8 cellular contexts compared by ENCODE assay signal in genomic region chr19:10105241-10106099, GRCh38. TPM values are rescaled to one million over a fixed set of nuclear protein-coding genes. Genes with fewer than 3 reads are reported as not detected.
DNase-seq lines count a peak whose midpoint lies in the region; ATAC-seq and TF ChIP-seq lines count a peak whose summit lies in the region.

No MANE protein-coding gene starts in this region.

- TF ChIP-seq CTCF in Caco-2 (IDR thresholded peaks at IDR 0.05; ENCODE audit: insufficient read depth in 1 of 2, low read depth in 1 of 2, low read length in 1 of 2, severe bottlenecking in 1 of 2, unreplicated experiment in 1 of 2) (no peak), coronary artery (IDR thresholded peaks at IDR 0.05) (no peak)

- H3K36me3 Mint-ChIP-seq in Caco-2 (ENCODE audit: insufficient read depth, unreplicated experiment), result peaks cover 47% of the 10 kb centered on the region

- peak overlapping the region; percentile 85 for H3K27ac Mint-ChIP-seq in Caco-2 (ENCODE audit: unreplicated experiment)

- ATAC-seq in HG02840 (IDR thresholded peaks at IDR 0.05; ENCODE audit: low FRiP score, unreplicated experiment), result peak; percentile 26

- no peaks in the 10 kb centered on the region for H3K27me3 Mint-ChIP-seq in Caco-2 (ENCODE audit: insufficient read depth, unreplicated experiment)

- H3K36me3 ChIP-seq in Caco-2 (ENCODE audit: control insufficient read depth, insufficient read depth, low read length) (peaks cover 2% of the 10 kb centered on the region; the same call in 1 of the 2 replicates), skeletal muscle satellite cell (ENCODE audit: insufficient read depth, low read length) (peaks cover 30% of the 10 kb centered on the region)

- BruUV-seq in Caco-2 (replicated peaks; lab: Mats Ljungman, UMichigan), result no TSS peak

- H3K27ac ChIP-seq in coronary artery, result peak overlapping the region in 1 of 2 donors; percentile 71

- no peaks in the 10 kb centered on the region; the same call in 1 of the 2 replicates for H3K4me1 ChIP-seq in Caco-2
- peaks cover 13% of the 10 kb centered on the region for H3K4me1 ChIP-seq in skeletal muscle satellite cell (ENCODE audit: control insufficient read depth, insufficient read depth, low read length)

- peak overlapping the region; percentile 63 for H3K4me2 ChIP-seq in skeletal muscle satellite cell (ENCODE audit: low read length)

- intact Hi-C loops in Caco-2 (cut with micrococcal nuclease; ENCODE audit: unreplicated experiment), result loop anchor here (1.0 kb wide), 1 partner anchor 9 kb away; no protein-coding TSS in a partner anchor

- no peaks in the 10 kb centered on the region for H3K9me3 Mint-ChIP-seq in Caco-2 (ENCODE audit: unreplicated experiment)

- no peak overlapping the region for H3K9ac ChIP-seq in skeletal muscle satellite cell (ENCODE audit: low read depth, low read length)

- H3K4me3 ChIP-seq in Caco-2 (ENCODE audit: low read depth, low read length), result peak overlapping the region; percentile 14; the same call in 1 of the 2 replicates
- peak overlapping the region; percentile 81 for H3K4me3 ChIP-seq in coronary artery
- peak overlapping the region; percentile 60 for H3K4me3 ChIP-seq in skeletal muscle satellite cell (ENCODE audit: low read length)

- H3K9me3 ChIP-seq in Caco-2 (no peaks in the 10 kb centered on the region), skeletal muscle satellite cell (replicated peaks; ENCODE audit: low read length) (no peaks in the 10 kb centered on the region)

- peak overlapping the region; percentile 87 for H3K4me3 Mint-ChIP-seq in Caco-2 (ENCODE audit: unreplicated experiment)

- POLR2A ChIA-PET in Caco-2 (lab: Charles Lee), result interaction anchor here (1.0 to 1.5 kb wide), 2 partner anchors 9 to 10 kb away, joined by 3 to 22 read pairs; no protein-coding TSS in a partner anchor

- peaks cover 7% of the 10 kb centered on the region for H3K4me1 Mint-ChIP-seq in Caco-2 (ENCODE audit: low read depth, unreplicated experiment)

- CTCF ChIA-PET in Caco-2 (lab: Charles Lee), result no interaction called here

- H3K27me3 ChIP-seq in Caco-2 (replicated peaks; ENCODE audit: control insufficient read depth, insufficient read depth, low read length) (no peaks in the 10 kb centered on the region), skeletal muscle satellite cell (ENCODE audit: control insufficient read depth, insufficient read depth, low read length) (no peaks in the 10 kb centered on the region)

- DNase-seq in Caco-2, result no peak
- DNase-seq in T-helper 1 cell, result peak; percentile 44 to 70 (median 60)
- DNase-seq in coronary artery (ENCODE audit: low spot score), result no peak
- DNase-seq in NCI-H524 treated with DMSO at 0.1 percent for 48 hours (lab: John Stamatoyannopoulos, UW), result no peak
- no peak for DNase-seq in DMS 273 treated with DMSO at 0.1 percent for 48 hours (lab: John Stamatoyannopoulos, UW)
- no peak for DNase-seq in NCI-H2196 treated with DMSO at 0.1 percent for 48 hours (lab: John Stamatoyannopoulos, UW; ENCODE audit: unreplicated experiment)

RNA-seq across cellular contexts. Expression of gene PPAN, which starts 0.7 kb away (rescaled TPM):
- total RNA-seq in Caco-2 (2022), result 61.0 and 62.8 TPM in 2 replicates
- total RNA-seq in skeletal muscle satellite cell (2012; rRNA removed), result 41.6 and 52.4 TPM in 2 replicates

RNA-seq across cellular contexts. Expression of gene ANGPTL6, which starts 3.0 kb away (rescaled TPM):
- total RNA-seq in Caco-2 (2022), result 0.23 and 0.49 TPM in 2 replicates
- total RNA-seq in skeletal muscle satellite cell (2012; rRNA removed), result 0.22 TPM in 1 of 2 replicates, not detected in the other

RNA-seq across cellular contexts. Expression of gene P2RY11, which starts 6.0 kb away (rescaled TPM):
- total RNA-seq in Caco-2 (2022), result 18.4 and 18.6 TPM in 2 replicates
- 3.3 and 4.4 TPM in 2 replicates for total RNA-seq in skeletal muscle satellite cell (2012; rRNA removed)

RNA-seq across cellular contexts. Expression of gene EIF3G, which starts 14.2 kb away (rescaled TPM):
- 214 and 229 TPM in 2 replicates for total RNA-seq in Caco-2 (2022)
- total RNA-seq in skeletal muscle satellite cell (2012; rRNA removed), result 278 and 322 TPM in 2 replicates

RNA-seq across cellular contexts. Expression of gene SHFL, which starts 19.4 kb away (rescaled TPM):
- total RNA-seq in Caco-2 (2022), result 3.6 and 6.2 TPM in 2 replicates
- 10.7 and 18.3 TPM in 2 replicates for total RNA-seq in skeletal muscle satellite cell (2012; rRNA removed)

Comparison
In these comparisons a context has a peak if more than half of its experiments do, and no peak if none do; other contexts are left out.
1. DNase-seq: peak in T-helper 1 cell (5 of 5); none in Caco-2 (0 of 2), coronary artery (single experiment), NCI-H524 treated with DMSO at 0.1 percent for 48 hours (single experiment), DMS 273 treated with DMSO at 0.1 percent for 48 hours (single experiment) and NCI-H2196 treated with DMSO at 0.1 percent for 48 hours (single experiment).
2. H3K4me3 ChIP-seq: peak in every context shown above with its lines; median percentile 81 in coronary artery; 60 in skeletal muscle satellite cell; 14 in Caco-2.